In genomic region chr11:86524603-86525352, GRCh38 we compare ENCODE assay signal across 9 cellular contexts.
A peak's percentile ranks its signal among the peaks of the same experiment; 100 is the strongest.
DNase-seq lines count a peak whose midpoint lies in the region; ATAC-seq, FAIRE-seq and TF ChIP-seq lines count a peak whose summit lies in the region.
"Had no signal": no experiment of that assay in that cellular context is flagged by ENCODE, and none has a peak within 500 bp of the region (broad histone marks: within the 10 kb centered on the region; RNA-seq: fewer than 3 reads in every experiment).

No MANE protein-coding gene starts in this region.

- H3K9me3 ChIP-seq in esophagus squamous epithelium (peaks cover 0 to 6% (median 0%) of the 10 kb centered on the region in 3 donors), prostate gland (no peaks in the 10 kb centered on the region)

- H3K27me3 ChIP-seq in esophagus squamous epithelium (no peaks in the 10 kb centered on the region), prostate gland (replicated peaks; ENCODE audit: insufficient read depth) (no peaks in the 10 kb centered on the region)

- H3K36me3 ChIP-seq in esophagus squamous epithelium, result no peaks in the 10 kb centered on the region
- no peaks in the 10 kb centered on the region for H3K36me3 ChIP-seq in prostate gland

- no peak for TF ChIP-seq CTCF in esophagus squamous epithelium (IDR thresholded peaks at IDR 0.05)
- TF ChIP-seq CTCF in prostate gland (IDR thresholded peaks at IDR 0.05), result no peak

- no peak for FAIRE-seq in GM12892 (lab: Jason Lieb, UNC)

- 35% methylated on average over 2 of the region's 2 CpGs for WGBS in esophagus squamous epithelium, 2 donors
- 53% methylated on average over 2 of the region's 2 CpGs for WGBS in prostate gland

- intact Hi-C loops in esophagus squamous epithelium (cut with DNase I), result no loop called here
- intact Hi-C loops in prostate gland (cut with DNase I), result no loop called here

- H3K4me1 ChIP-seq in esophagus squamous epithelium (peaks cover 0 to 25% (median 8%) of the 10 kb centered on the region in 3 donors), prostate gland (replicated peaks) (no peaks in the 10 kb centered on the region)

- DNase-seq in EL, result peak; percentile 71
- peak; percentile 28 for DNase-seq in RKO (ENCODE audit: low spot score)
- no peak for DNase-seq in esophagus squamous epithelium (lab: John Stamatoyannopoulos, UW)
- no peak for DNase-seq in prostate gland (ENCODE audit: low spot score)
- no peak for DNase-seq in GM12892 (ENCODE audit: insufficient read length)
- DNase-seq in stimulated activated CD4-positive, alpha-beta T cell treated with anti-CD3 and anti-CD28 coated beads, Interleukin-2, amount 100 ng/mL, for 48 hours, result no peak
- no peak for DNase-seq in NCI-H2107 (lab: John Stamatoyannopoulos, UW)
- DNase-seq: right cardiac atrium had no signal

- no peak for ATAC-seq in HG03342 (IDR thresholded peaks at IDR 0.05; ENCODE audit: unreplicated experiment)

- H3K27ac ChIP-seq in esophagus squamous epithelium, result peak overlapping the region in 3 of 4 donors; percentile 7 to 73 (median 70)
- H3K27ac ChIP-seq in prostate gland, result peak overlapping the region; percentile 21 to 57

- H3K4me3 ChIP-seq in esophagus squamous epithelium (no peak overlapping the region), prostate gland (no peak overlapping the region)

- TF ChIP-seq POLR2A in esophagus squamous epithelium (IDR thresholded peaks at IDR 0.05) (no peak), prostate gland (IDR thresholded peaks at IDR 0.05) (no peak), GM12892 (IDR thresholded peaks at IDR 0.05; ENCODE audit: low read depth, low read length) (no peak)

Comparison
In these comparisons a context has a peak if more than half of its experiments do, and no peak if none do; other contexts are left out.
1. DNase-seq: peak in EL (single experiment) and RKO (single experiment); none in esophagus squamous epithelium (single experiment), prostate gland (single experiment), GM12892 (single experiment), stimulated activated CD4-positive, alpha-beta T cell treated with anti-CD3 and anti-CD28 coated beads, Interleukin-2, amount 100 ng/mL, for 48 hours (0 of 2) and NCI-H2107 (single experiment).